In genomic region chr10:11093733-11094132, GRCh38 we compare ENCODE assay signal across 20 cellular contexts.
"Had no signal": no experiment of that assay in that cellular context is flagged by ENCODE, and none has a peak within 500 bp of the region (broad histone marks: within the 10 kb centered on the region; RNA-seq: fewer than 3 reads in every experiment).

No MANE protein-coding gene starts in this region.

- DNase-seq: IMR-90, Kasumi-1, MM.1S, NCI-H1092 treated with DMSO at 0.1 percent for 48 hours, NCI-H1436, NCI-H187, NCI-H2029, NCI-H2081 treated with DMSO at 0.1 percent for 48 hours, NCI-H2227 treated with DMSO at 0.1 percent for 48 hours, NCI-H524, NCI-H526 treated with DMSO at 0.1 percent for 48 hours, NCI-H748 treated with DMSO at 0.1 percent for 48 hours, Right ventricle myocardium superior, RPMI8226, SIG-M5, T-helper 2 cell had no signal

- H3K4me2 ChIP-seq: KMS-11 had no signal

- H3K9ac ChIP-seq: KMS-11 had no signal

- FAIRE-seq: HepG2, RCC 7860 had no signal

- ATAC-seq: HepG2, SK-N-SH treated with all-trans-retinoic acid at 6 μM for 48 hours had no signal

- H3K27ac ChIP-seq: KMS-11 had no signal
